ENCODE assay signal across 24 cellular contexts in the genomic region with DNA sequence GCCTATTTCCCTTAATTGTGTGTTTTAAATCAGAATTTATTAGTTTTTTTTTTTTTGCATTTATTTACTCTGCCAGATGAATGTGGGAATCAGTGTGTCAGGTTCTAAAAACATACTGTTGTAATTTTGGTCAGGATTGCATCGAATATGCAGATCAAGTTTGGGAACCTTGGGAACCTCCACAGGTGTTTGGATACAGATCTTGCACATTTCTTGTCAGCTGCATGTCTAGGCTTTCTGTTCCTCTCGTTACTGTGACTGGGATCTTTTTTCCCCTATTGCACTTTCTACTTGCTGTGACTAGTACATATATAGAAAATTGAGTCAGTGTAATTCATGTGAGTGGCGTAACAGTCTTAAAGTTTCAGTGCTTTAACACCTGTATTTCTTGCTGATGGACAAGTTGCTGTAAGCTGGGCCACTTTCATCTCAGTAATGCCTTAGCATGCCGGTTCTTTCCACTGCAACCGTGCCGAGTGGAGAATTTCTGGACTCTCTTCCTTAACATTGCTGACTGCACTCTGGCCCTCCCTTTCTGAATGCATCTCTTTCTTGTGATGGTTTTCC.
"Had no signal": no experiment of that assay in that cellular context is flagged by ENCODE, and none has a peak within 500 bp of the region (broad histone marks: within the 10 kb centered on the region; RNA-seq: fewer than 3 reads in every experiment).

No MANE protein-coding gene starts in this region.

- ATAC-seq: natural killer cell; right lobe of liver; stimulated activated naive B cell treated with anti-CD40 and anti-IgM and Interleukin-4, amounts not matched to agents 10 μg/mL and 1 μg/mL and 100 μg/mL, for 72 hours; stimulated activated naive CD8-positive, alpha-beta T cell treated with anti-CD3 and anti-CD28 coated beads, Interleukin-15, Interleukin-2, amounts not matched to agents 100 U/mL and 50 U/mL, for 24 hours had no signal

- H3K9me3 ChIP-seq: testis, thyroid gland, vagina had no signal

- H3K36me3 ChIP-seq: left ventricle myocardium inferior, right atrium auricular region, right lobe of liver, stomach, thyroid gland, transverse colon, upper lobe of left lung, vagina had no signal

- H3K4me3 Mint-ChIP-seq: mesothelial cell of epicardium; naive B cell; natural killer cell; stimulated activated naive B cell treated with anti-CD40 and anti-IgM and Interleukin-4, amounts not matched to agents 10 μg/mL and 1 μg/mL and 100 μg/mL, for 72 hours had no signal

- H2AFZ ChIP-seq: hepatocyte, parathyroid adenoma had no signal

- H3K4me1 Mint-ChIP-seq: mesothelial cell of epicardium had no signal

- H3K4me3 ChIP-seq: hepatocyte, left ventricle myocardium inferior, lung, right atrium auricular region, right lobe of liver, skin epidermis, stomach, testis, thyroid gland, transverse colon, upper lobe of left lung, vagina had no signal

- H3K4me1 ChIP-seq: left ventricle myocardium inferior, parathyroid adenoma, right atrium auricular region, right lobe of liver, stomach, testis, upper lobe of left lung, vagina had no signal

- H3K27ac ChIP-seq: hepatocyte, left ventricle myocardium inferior, parathyroid adenoma, right atrium auricular region, right lobe of liver, skin epidermis, stomach, testis, thyroid gland, transverse colon, upper lobe of left lung, vagina had no signal

- H3K9ac ChIP-seq: parathyroid adenoma had no signal

- H3K27ac Mint-ChIP-seq: mesothelial cell of epicardium; naive B cell; natural killer cell; stimulated activated naive B cell treated with anti-CD40 and anti-IgM and Interleukin-4, amounts not matched to agents 10 μg/mL and 1 μg/mL and 100 μg/mL, for 72 hours had no signal

- H3K79me2 ChIP-seq: hepatocyte, parathyroid adenoma had no signal

- H3K36me3 Mint-ChIP-seq: mesothelial cell of epicardium, natural killer cell had no signal

- DNase-seq: islet precursor cell; left ventricle myocardium inferior; mesendoderm; naive B cell; natural killer cell; right lobe of liver; stimulated activated CD4-positive, alpha-beta T cell treated with anti-CD3 and anti-CD28 coated beads, Interleukin-12 subunit alpha, Interleukin-12 subunit beta, amount 100 ng/mL, for 4 hours; stimulated activated CD4-positive, alpha-beta T cell treated with anti-CD3 and anti-CD28 coated beads, Interleukin-15, amount 100 ng/mL, for 24 hours; stimulated activated CD4-positive, alpha-beta T cell treated with anti-CD3 and anti-CD28 coated beads, Interleukin-2, amount 100 ng/mL, for 24 hours; stimulated activated CD4-positive, alpha-beta T cell treated with anti-CD3 and anti-CD28 coated beads, Interleukin-4, amount 100 ng/mL, for 1 hour; stimulated activated naive B cell treated with anti-CD40 and anti-IgM and Interleukin-4, amounts not matched to agents 10 μg/mL and 1 μg/mL and 100 μg/mL, for 72 hours; stimulated activated naive CD8-positive, alpha-beta T cell treated with anti-CD3 and anti-CD28 coated beads, Interleukin-15, Interleukin-2, amounts not matched to agents 100 U/mL and 50 U/mL, for 24 hours; stomach; testis; thyroid gland; transverse colon; upper lobe of left lung had no signal

- H3K27me3 ChIP-seq: hepatocyte, right atrium auricular region, right lobe of liver, testis, thyroid gland, transverse colon, upper lobe of left lung, vagina had no signal

- H3K4me2 ChIP-seq: hepatocyte had no signal
